In the genomic region with DNA sequence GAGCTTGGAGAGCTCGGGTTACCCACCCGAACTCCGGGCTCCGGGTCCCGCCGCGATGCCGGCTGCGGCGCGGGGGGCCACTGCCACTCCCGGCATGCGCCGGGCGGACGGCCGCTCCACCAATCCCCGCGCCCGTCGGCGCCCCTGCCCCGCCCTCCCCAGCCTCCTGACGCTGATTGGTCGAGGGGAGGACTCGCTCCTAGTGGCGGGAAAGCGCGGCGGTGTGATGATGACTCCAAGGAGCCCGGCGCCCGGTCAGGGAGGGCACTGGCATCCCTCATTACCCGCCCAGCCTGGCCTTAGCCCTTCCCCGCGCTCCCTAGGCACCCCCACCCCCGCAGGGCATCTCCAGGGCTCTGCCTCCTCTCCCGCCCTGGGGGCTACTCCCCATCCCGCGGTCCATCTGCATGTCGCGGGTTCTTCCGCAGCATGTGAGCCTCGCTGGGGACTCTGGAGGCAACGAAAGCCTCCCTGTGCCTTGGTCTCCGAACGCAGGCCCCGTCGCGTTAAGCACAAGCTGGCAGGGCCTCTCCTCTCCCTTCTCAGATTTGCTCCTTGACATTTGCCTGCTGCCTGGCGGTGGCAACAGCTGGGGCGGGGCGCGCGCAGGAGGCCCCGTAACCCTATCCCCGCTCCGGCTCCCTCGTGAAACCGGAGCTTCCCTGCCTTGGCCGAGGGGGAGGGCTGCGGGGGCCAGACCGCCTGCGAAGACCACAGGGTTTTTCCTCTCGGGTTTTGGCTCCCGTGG, we compare ENCODE assay signal across 8 cellular contexts. TPM values are rescaled to one million over a fixed set of nuclear protein-coding genes. Genes with fewer than 3 reads are reported as not detected.
DNase-seq lines count a peak whose midpoint lies in the region; ATAC-seq and TF ChIP-seq lines count a peak whose summit lies in the region.

No MANE protein-coding gene starts in this region.

- peak overlapping the region; percentile 77 for H3K4me3 ChIP-seq in AG10803 (ENCODE audit: low read length)

- DNase-seq in AG10803 (ENCODE audit: low read depth) (peak; percentile 72), NCI-H446 treated with DMSO at 0.1 percent for 48 hours (lab: John Stamatoyannopoulos, UW) (peak; percentile 80), cerebellum (ENCODE audit: low spot score) (peak; percentile 97), left colon (peak; percentile 82 to 92)
- peak; percentile 80 for DNase-seq in activated CD4-positive, alpha-beta T cell treated with anti-CD3 and anti-CD28 coated beads for 1 hour
- peak; percentile 86 to 94 for DNase-seq in stimulated activated CD4-positive, alpha-beta T cell treated with anti-CD3 and anti-CD28 coated beads, Interleukin-15, amount 100 ng/mL, for 48 hours (ENCODE audit: low read depth in 2 of 2)

- intact Hi-C loops in left colon (cut with DNase I, micrococcal nuclease), result no loop called here

- ATAC-seq in GM19043 (IDR thresholded peaks at IDR 0.05; ENCODE audit: low read depth, unreplicated experiment) (peak; percentile 74), HG03432 (IDR thresholded peaks at IDR 0.05; ENCODE audit: unreplicated experiment) (peak; percentile 89), left colon (peak; percentile 94)

- TF ChIP-seq CTCF in AG10803 (conservative IDR thresholded peaks at IDR 0.05; ENCODE audit: low read length), result no peak

RNA-seq across cellular contexts. Expression of gene ATP2A1, which starts 1.7 kb away (rescaled TPM):
- total RNA-seq in cerebellum (0.18 TPM), left colon (1 to 10 TPM in 1 of 2 donors, under 1 TPM in 1; 0.47 to 1.3 TPM)

RNA-seq across cellular contexts. Expression of gene SH2B1, which starts 16.4 kb away (rescaled TPM):
- total RNA-seq in cerebellum (14.4 TPM), left colon (10 to 100 TPM; 84.3 to 90.0 TPM)

RNA-seq across cellular contexts. Expression of gene TUFM, which starts 33.9 kb away (rescaled TPM):
- total RNA-seq in cerebellum (43.1 TPM), left colon (100 to 1,000 TPM; 221 to 301 TPM)

RNA-seq across cellular contexts. Expression of gene RABEP2, which starts 45.0 kb away (rescaled TPM):
- 7.3 TPM for total RNA-seq in cerebellum
- total RNA-seq in left colon, result 10 to 100 TPM; 39.6 to 41.4 TPM

RNA-seq across cellular contexts. Expression of gene CD19, which starts 51.8 kb away (rescaled TPM):
- total RNA-seq in cerebellum (not detected), left colon (1 to 10 TPM in 1 of 2 donors, under 1 TPM in 1; 0.64 to 1.2 TPM)

Comparison
In these comparisons a context has a peak if more than half of its experiments do, and no peak if none do; other contexts are left out.
1. Peak in every context shown above with its lines: DNase-seq, ATAC-seq and H3K4me3 ChIP-seq.